Comparison of ENCODE assay signal across 18 cellular contexts in genomic region chr15:62512906-62513305, GRCh38.
A peak's percentile ranks its signal among the peaks of the same experiment; 100 is the strongest.
DNase-seq lines count a peak whose midpoint lies in the region; ATAC-seq and TF ChIP-seq lines count a peak whose summit lies in the region.
"Had no signal": no experiment of that assay in that cellular context is flagged by ENCODE, and none has a peak within 500 bp of the region (broad histone marks: within the 10 kb centered on the region; RNA-seq: fewer than 3 reads in every experiment).

No MANE protein-coding gene starts in this region.

- H3K4me3 Mint-ChIP-seq in progenitor cell of endocrine pancreas (ENCODE audit: low read depth), result no peak overlapping the region
- H3K4me3 Mint-ChIP-seq: CD8-positive, alpha-beta T cell; H9 had no signal

- peak overlapping the region; percentile 66 for H3K27ac ChIP-seq in C4-2B
- H3K27ac ChIP-seq: 22Rv1, A549, BLaER1 had no signal

- H3K4me1 Mint-ChIP-seq in progenitor cell of endocrine pancreas (ENCODE audit: low read depth), result peaks cover 26% of the 10 kb centered on the region

- ATAC-seq in HG03097 (IDR thresholded peaks at IDR 0.05; ENCODE audit: low FRiP score, unreplicated experiment), result no peak
- ATAC-seq: A549; CD8-positive, alpha-beta T cell; GM12878 had no signal

- peak overlapping the region; percentile 69 for H3K27ac Mint-ChIP-seq in progenitor cell of endocrine pancreas
- H3K27ac Mint-ChIP-seq: CD8-positive, alpha-beta T cell; H9 had no signal

- H3K27me3 Mint-ChIP-seq in progenitor cell of endocrine pancreas, result no peaks in the 10 kb centered on the region

- TF ChIP-seq CTCF in C4-2B (conservative IDR thresholded peaks at IDR 0.05) (no peak), progenitor cell of endocrine pancreas (IDR thresholded peaks at IDR 0.05; ENCODE audit: unreplicated experiment) (no peak)

- H3K36me3 Mint-ChIP-seq in progenitor cell of endocrine pancreas (ENCODE audit: insufficient read depth), result no peaks in the 10 kb centered on the region
- H3K36me3 Mint-ChIP-seq: CD8-positive, alpha-beta T cell had no signal

- DNase-seq in NCI-H82 (lab: John Stamatoyannopoulos, UW) (peak; percentile 66), myocyte (ENCODE audit: low read depth) (peak; percentile 58), progenitor cell of endocrine pancreas (ENCODE audit: low spot score, unreplicated experiment) (no peak), UCSD-AML1 (lab: John Stamatoyannopoulos, UW; ENCODE audit: unreplicated experiment) (no peak), COLO668 (lab: John Stamatoyannopoulos, UW; ENCODE audit: unreplicated experiment) (no peak)
- DNase-seq: CD8-positive, alpha-beta T cell; COR-L47; DMS 273 treated with DMSO at 0.1 percent for 48 hours; DMS53; DND-41; EL; H9 had no signal

- H3K9me3 Mint-ChIP-seq in progenitor cell of endocrine pancreas (ENCODE audit: low read depth), result no peaks in the 10 kb centered on the region
- H3K9me3 Mint-ChIP-seq: CD8-positive, alpha-beta T cell; H9 had no signal

Comparison
In these comparisons a context has a peak if more than half of its experiments do, and no peak if none do; other contexts are left out.
1. DNase-seq: peak in NCI-H82 (single experiment) and myocyte (single experiment); none in progenitor cell of endocrine pancreas (single experiment), UCSD-AML1 (single experiment) and COLO668 (single experiment).